In the genomic region with DNA sequence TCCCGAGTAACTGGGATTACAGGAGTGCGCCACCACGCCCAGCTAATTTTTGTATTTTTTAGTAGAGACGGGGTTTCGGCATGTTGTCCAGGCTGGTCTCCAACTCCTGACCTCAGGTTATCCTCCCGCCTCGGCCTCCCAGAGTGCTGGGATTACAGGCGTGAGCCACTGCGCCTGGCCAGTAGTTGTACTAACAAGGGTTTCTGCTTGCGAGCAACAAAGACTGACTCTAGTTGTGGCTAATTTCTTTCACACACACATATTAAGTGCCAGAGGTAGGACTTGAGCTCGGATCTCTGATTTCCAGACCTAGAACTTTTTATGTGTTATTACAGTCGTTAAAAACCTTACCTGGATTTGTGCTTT, we compare ENCODE assay signal across 1 cellular context.
TF ChIP-seq lines count a peak whose summit lies in the region.

No MANE protein-coding gene starts in this region.

TF ChIP-seq in liver, 16 proteins besides CTCF, POLR2A, EP300 and RAD21 (continued from another document):
- TF ChIP-seq, protein P1, sequence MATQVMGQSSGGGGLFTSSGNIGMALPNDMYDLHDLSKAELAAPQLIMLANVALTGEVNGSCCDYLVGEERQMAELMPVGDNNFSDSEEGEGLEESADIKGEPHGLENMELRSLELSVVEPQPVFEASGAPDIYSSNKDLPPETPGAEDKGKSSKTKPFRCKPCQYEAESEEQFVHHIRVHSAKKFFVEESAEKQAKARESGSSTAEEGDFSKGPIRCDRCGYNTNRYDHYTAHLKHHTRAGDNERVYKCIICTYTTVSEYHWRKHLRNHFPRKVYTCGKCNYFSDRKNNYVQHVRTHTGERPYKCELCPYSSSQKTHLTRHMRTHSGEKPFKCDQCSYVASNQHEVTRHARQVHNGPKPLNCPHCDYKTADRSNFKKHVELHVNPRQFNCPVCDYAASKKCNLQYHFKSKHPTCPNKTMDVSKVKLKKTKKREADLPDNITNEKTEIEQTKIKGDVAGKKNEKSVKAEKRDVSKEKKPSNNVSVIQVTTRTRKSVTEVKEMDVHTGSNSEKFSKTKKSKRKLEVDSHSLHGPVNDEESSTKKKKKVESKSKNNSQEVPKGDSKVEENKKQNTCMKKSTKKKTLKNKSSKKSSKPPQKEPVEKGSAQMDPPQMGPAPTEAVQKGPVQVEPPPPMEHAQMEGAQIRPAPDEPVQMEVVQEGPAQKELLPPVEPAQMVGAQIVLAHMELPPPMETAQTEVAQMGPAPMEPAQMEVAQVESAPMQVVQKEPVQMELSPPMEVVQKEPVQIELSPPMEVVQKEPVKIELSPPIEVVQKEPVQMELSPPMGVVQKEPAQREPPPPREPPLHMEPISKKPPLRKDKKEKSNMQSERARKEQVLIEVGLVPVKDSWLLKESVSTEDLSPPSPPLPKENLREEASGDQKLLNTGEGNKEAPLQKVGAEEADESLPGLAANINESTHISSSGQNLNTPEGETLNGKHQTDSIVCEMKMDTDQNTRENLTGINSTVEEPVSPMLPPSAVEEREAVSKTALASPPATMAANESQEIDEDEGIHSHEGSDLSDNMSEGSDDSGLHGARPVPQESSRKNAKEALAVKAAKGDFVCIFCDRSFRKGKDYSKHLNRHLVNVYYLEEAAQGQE (IDR thresholded peaks at IDR 0.05) = no peak
- no peak for TF ChIP-seq FOXA2 (IDR thresholded peaks at IDR 0.05)
- TF ChIP-seq GABPA (IDR thresholded peaks at IDR 0.05 in 1 of 2, conservative IDR thresholded peaks at IDR 0.05 in 1 of 2) = no peak
- TF ChIP-seq HNF4A (conservative IDR thresholded peaks at IDR 0.05) = no peak
- no peak for TF ChIP-seq YY1 (IDR thresholded peaks at IDR 0.05)
- no peak for TF ChIP-seq NR2F2 (IDR thresholded peaks at IDR 0.05)
- no peak for TF ChIP-seq EGR1 (IDR thresholded peaks at IDR 0.05; ENCODE audit: low read depth in 2 of 2)
- TF ChIP-seq HNF4G (IDR thresholded peaks at IDR 0.05) = no peak
- no peak for TF ChIP-seq FOXA1 (IDR thresholded peaks at IDR 0.05)
